ENCODE assay signal across 1 cellular context in the genomic region with DNA sequence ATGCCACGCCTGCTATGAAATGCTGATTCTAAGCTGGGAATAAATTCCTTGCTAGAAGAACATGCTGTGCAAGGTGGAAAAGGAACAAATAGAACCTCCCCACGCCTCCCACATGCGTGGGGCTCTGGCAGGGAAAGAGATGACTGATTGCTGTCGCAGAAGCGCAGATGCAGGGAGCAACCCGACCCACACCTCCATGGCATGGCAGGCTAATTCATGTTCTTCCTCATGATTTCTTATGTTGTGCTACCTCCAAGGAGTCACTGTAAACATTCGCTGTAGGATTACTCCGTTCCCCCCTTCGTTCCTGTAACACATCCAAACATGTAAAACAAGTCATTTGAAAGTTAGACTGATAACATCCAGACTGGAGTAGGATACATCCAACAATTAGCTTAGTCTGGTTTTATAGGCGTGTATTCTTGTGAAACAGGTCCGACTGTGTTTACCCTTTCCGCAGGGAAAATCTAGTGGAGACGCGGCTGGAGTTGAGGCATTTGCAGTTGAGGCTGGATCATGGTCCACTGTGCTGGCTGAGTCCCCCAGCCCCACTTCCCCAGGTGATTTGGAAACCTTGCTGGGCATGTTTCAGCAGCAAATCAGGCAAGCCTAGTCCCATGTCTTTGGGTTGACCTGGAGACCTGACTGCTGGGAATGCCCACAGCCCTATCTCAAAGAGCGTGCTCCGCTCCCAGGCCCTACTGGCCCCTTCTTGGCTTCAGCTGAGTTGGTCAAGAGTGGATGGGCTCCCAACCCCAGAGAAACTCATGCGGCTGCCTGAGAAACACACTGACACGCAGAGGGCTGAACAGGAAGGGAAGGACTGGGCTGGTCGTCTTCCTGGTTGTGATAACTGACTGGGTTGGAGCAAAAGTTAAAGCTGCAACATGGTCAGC.
TF ChIP-seq lines count a peak whose summit lies in the region.

No MANE protein-coding gene starts in this region.

TF ChIP-seq in IMR-90, 13 proteins besides CTCF, POLR2A, EP300 and RAD21:
- TF ChIP-seq CEBPB (IDR thresholded peaks at IDR 0.05; ENCODE audit: low read depth, low read length) = no peak
- TF ChIP-seq RCOR1 (IDR thresholded peaks at IDR 0.05; ENCODE audit: insufficient replicate concordance, low read length) = no peak
- TF ChIP-seq NFE2L2 (IDR thresholded peaks at IDR 0.05; ENCODE audit: low read depth, low read length) = no peak
- TF ChIP-seq MAFK (IDR thresholded peaks at IDR 0.05; ENCODE audit: low read depth, low read length) = no peak
- no peak for TF ChIP-seq SMC3 (IDR thresholded peaks at IDR 0.05; ENCODE audit: low read depth, low read length)
